8 cellular contexts compared by ENCODE assay signal in the genomic region with DNA sequence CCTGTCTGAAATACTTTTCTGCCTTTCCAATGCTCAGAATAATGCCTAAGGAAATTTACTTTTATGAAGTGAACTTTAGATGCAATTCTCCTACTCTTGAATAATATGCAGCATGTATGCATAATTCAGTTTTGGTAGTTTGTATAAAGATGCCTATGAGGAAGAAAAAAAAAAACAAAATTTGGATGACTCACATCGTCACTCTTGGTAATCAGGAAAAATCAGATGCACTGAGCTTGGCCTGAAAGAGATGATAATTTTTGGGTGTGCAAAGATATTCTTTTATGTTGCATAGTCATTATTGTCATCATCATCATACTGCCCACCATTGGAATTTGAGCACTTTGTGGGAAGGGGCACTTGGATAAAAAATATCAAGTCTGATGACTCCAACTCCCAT.
"Had no signal": no experiment of that assay in that cellular context is flagged by ENCODE, and none has a peak within 500 bp of the region (broad histone marks: within the 10 kb centered on the region; RNA-seq: fewer than 3 reads in every experiment).

No MANE protein-coding gene starts in this region.

- H3K4me3 ChIP-seq: GM12878 had no signal

- DNase-seq: GDM1, GF-D8 had no signal

- FAIRE-seq: G401.6, GM12878, GM12891, GM12892, GM18507, GM19239 had no signal

- ATAC-seq: GM12878 had no signal
